10 cellular contexts compared by ENCODE assay signal in the genomic region with DNA sequence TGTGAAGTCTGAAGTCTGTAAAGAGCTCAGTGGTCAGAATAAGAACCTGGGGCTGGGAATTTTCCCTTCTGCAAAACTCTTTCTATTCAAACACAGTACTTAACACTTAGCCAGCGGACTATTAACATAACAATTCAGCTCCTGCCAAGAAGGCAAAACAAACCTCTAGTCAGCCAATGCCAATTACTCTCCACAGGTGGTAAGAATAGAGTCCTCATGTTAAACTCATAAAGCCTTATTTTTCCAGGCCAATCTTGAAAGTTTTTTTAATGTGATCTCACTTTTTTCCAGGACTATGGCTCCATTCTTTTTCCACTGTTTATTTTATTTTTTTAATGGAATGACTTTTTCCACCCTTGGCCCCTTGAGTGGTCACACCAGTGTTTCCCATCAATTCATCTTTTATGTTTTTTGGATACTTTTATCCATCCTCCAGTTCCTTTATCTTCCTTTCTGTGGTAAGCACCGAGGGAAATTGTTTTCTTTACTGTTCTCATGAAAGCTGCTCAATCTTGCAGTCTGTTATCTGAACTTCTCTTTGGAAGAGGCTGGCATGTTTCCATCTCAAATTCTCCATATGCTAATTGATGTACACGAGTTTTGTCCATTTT.
DNase-seq lines count a peak whose midpoint lies in the region; ATAC-seq and TF ChIP-seq lines count a peak whose summit lies in the region.
"Had no signal": no experiment of that assay in that cellular context is flagged by ENCODE, and none has a peak within 500 bp of the region (broad histone marks: within the 10 kb centered on the region; RNA-seq: fewer than 3 reads in every experiment).

No MANE protein-coding gene starts in this region.

- ATAC-seq in HG03045 (IDR thresholded peaks at IDR 0.05; ENCODE audit: unreplicated experiment), result no peak
- no peak for ATAC-seq in HG03342 (IDR thresholded peaks at IDR 0.05; ENCODE audit: unreplicated experiment)

- H3K4me3 ChIP-seq in choroid plexus epithelial cell (ENCODE audit: low read depth, low read length) (no peak overlapping the region), mesodermal cell (ENCODE audit: extremely low read depth, insufficient read depth, low read length, poor library complexity, severe bottlenecking) (no peak overlapping the region), mammary epithelial cell (replicated peaks in 1 of 3; ENCODE audit: insufficient read depth in 1 of 3, low read depth in 2 of 3, low read length in 3 of 3) (no peak overlapping the region)

- no peaks in the 10 kb centered on the region for H3K36me3 ChIP-seq in mesodermal cell (ENCODE audit: control insufficient read depth, insufficient read depth, low read length)
- no peaks in the 10 kb centered on the region for H3K36me3 ChIP-seq in mammary epithelial cell (ENCODE audit: insufficient read depth, low read length)

- no peaks in the 10 kb centered on the region for H3K27me3 ChIP-seq in mammary epithelial cell (ENCODE audit: insufficient read depth, low read length)

- no TSS peak for BruUV-seq in mammary epithelial cell (replicated peaks; lab: Mats Ljungman, UMichigan)

- no peak overlapping the region for H3K9ac ChIP-seq in mammary epithelial cell (ENCODE audit: insufficient read depth, low read length)

- TF ChIP-seq CTCF in choroid plexus epithelial cell (conservative IDR thresholded peaks at IDR 0.05; ENCODE audit: low read depth, low read length) (no peak), mammary epithelial cell (conservative IDR thresholded peaks at IDR 0.05 in 1 of 2, IDR thresholded peaks at IDR 0.05 in 1 of 2; ENCODE audit: extremely low read depth in 1 of 2, insufficient read depth in 1 of 2, low read depth in 1 of 2, low read length in 2 of 2) (no peak)

- 20 to 33% methylated on average over 1 of the region's 3 CpGs for WGBS in mesodermal cell (ENCODE audit: insufficient coverage in 2 of 2), 2 experiments
- WGBS in mammary epithelial cell (ENCODE audit: low coverage, missing lambda C conversion rate), result 40% methylated on average over 3 of the region's 3 CpGs

- H3K79me2 ChIP-seq in mammary epithelial cell (ENCODE audit: insufficient read depth, low read length), result no peaks in the 10 kb centered on the region

- intact Hi-C loops in mammary epithelial cell (cut with micrococcal nuclease), result no loop called here

- H3K4me2 ChIP-seq in mammary epithelial cell (ENCODE audit: insufficient read depth, low read depth, low read length), result no peak overlapping the region

- H3K27ac ChIP-seq in mesodermal cell (ENCODE audit: low read depth, low read length, severe bottlenecking), result peak overlapping the region; percentile 32
- no peak overlapping the region for H3K27ac ChIP-seq in mammary epithelial cell (ENCODE audit: insufficient read depth, low read depth, low read length)

- CTCF ChIA-PET in mammary epithelial cell (lab: Charles Lee; ENCODE audit: low non-redundant PET), result interaction anchor here (0.6 kb wide), 1 partner anchor 319 kb away, joined by 3 read pairs; no protein-coding TSS in a partner anchor

- peaks cover 18% of the 10 kb centered on the region for H3K4me1 ChIP-seq in mesodermal cell (ENCODE audit: control insufficient read depth, insufficient read depth, low read length, poor library complexity, severe bottlenecking)
- peaks cover 6% of the 10 kb centered on the region for H3K4me1 ChIP-seq in mammary epithelial cell (ENCODE audit: insufficient read depth, low read length)

- no peak overlapping the region for H2AFZ ChIP-seq in mammary epithelial cell (ENCODE audit: low read depth, low read length)

- in situ Hi-C loops in G401 (cut with HindIII; ENCODE audit: low sequenced_read_pairs), result no loop called here
- in situ Hi-C loops in mammary epithelial cell (cut with MboI; ENCODE audit: low sequenced_read_pairs in 2 of 2), result no loop called here

- H3K9me3 ChIP-seq in mesodermal cell (ENCODE audit: control insufficient read depth, low read length) (no peaks in the 10 kb centered on the region), mammary epithelial cell (replicated peaks; ENCODE audit: insufficient read depth, low read length) (no peaks in the 10 kb centered on the region)

- dilution Hi-C loops in mammary epithelial cell (cut with HindIII; ENCODE audit: low sequenced_read_pairs), result no loop called here

- DNase-seq in G401 (ENCODE audit: low spot score), result peak; percentile 81
- DNase-seq in NCI-H2227 (lab: John Stamatoyannopoulos, UW; ENCODE audit: unreplicated experiment), result peak; percentile 70
- DNase-seq in choroid plexus epithelial cell (ENCODE audit: low read depth), result peak; percentile 63
- DNase-seq in activated CD4-positive, alpha-beta T cell treated with anti-CD3 and anti-CD28 coated beads, Interleukin-2, amount 50 U/mL, for 4 hours, result no peak
- DNase-seq in mammary epithelial cell, result no peak
- DNase-seq: activated CD4-positive, alpha-beta T cell treated with anti-CD3 and anti-CD28 coated beads for 4 hours; islet precursor cell had no signal

- H4K20me1 ChIP-seq in mammary epithelial cell (ENCODE audit: insufficient read depth, low read length), result no peaks in the 10 kb centered on the region

Comparison
In these comparisons a context has a peak if more than half of its experiments do, and no peak if none do; other contexts are left out.
1. DNase-seq: peak in G401 (single experiment), NCI-H2227 (single experiment) and choroid plexus epithelial cell (single experiment); none in activated CD4-positive, alpha-beta T cell treated with anti-CD3 and anti-CD28 coated beads, Interleukin-2, amount 50 U/mL, for 4 hours (0 of 2) and mammary epithelial cell (single experiment).